In the genomic region with DNA sequence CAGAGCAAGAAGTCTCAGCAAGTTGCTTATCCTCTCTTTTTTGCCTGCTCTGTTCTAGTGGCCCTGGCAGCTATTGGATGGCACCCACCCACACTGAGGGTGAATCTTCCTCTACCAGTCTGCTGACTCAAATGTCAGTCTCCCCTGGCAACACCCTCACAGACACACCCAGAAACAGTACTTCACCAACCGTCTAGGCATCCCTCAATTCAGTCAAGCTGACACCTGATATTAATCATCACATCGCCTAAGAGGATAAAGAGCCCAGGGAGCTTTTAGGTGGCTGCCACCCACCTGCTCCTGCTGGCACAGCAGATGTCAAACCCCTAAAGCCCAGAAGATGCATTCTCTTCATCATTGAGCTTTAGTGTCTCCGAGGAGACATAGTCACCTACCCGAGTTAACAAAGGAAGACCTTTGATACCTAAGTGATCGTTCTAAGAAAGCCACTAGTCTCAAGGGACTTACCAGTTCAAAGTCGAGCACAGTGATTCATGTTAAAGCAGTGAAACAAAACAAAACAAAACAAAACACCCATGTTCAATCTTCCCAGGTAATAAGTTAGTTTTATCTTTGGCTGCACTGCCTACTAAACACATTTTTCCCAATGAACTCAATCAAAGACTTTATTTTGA, we compare ENCODE assay signal across 13 cellular contexts.
DNase-seq lines count a peak whose midpoint lies in the region; ATAC-seq lines count a peak whose summit lies in the region.
"Had no signal": no experiment of that assay in that cellular context is flagged by ENCODE, and none has a peak within 500 bp of the region (broad histone marks: within the 10 kb centered on the region; RNA-seq: fewer than 3 reads in every experiment).

No MANE protein-coding gene starts in this region.

- no peak overlapping the region for H3K27ac ChIP-seq in caudate nucleus (ENCODE audit: low read depth, low read length)
- H3K27ac ChIP-seq: adrenal gland, left ventricle myocardium inferior, neutrophil had no signal

- ATAC-seq in GM18499 (IDR thresholded peaks at IDR 0.05; ENCODE audit: insufficient read depth, unreplicated experiment) = peak; percentile 56
- peak; percentile 53 for ATAC-seq in GM19463 (IDR thresholded peaks at IDR 0.05; ENCODE audit: unreplicated experiment)
- no peak for ATAC-seq in GM19328 (IDR thresholded peaks at IDR 0.05; ENCODE audit: unreplicated experiment)
- ATAC-seq: activated CD8-positive, alpha-beta memory T cell treated with anti-CD3 and anti-CD28 coated beads, Interleukin-2, amount 10 ng/mL, durations not matched to agents 7 days and 5 days had no signal

- DNase-seq in NCI-H1694 treated with DMSO at 0.1 percent for 48 hours (lab: John Stamatoyannopoulos, UW) (peak; percentile 43), caudate nucleus (lab: John Stamatoyannopoulos, UW) (peak in 37 of 61 donors; percentile 2 to 85 (median 18)), HK-2 (ENCODE audit: unreplicated experiment) (no peak), NAMALWA (ENCODE audit: low spot score) (no peak)
- no peak for DNase-seq in NK-92 treated with Interleukin-12 subunit alpha and Interleukin-12 subunit beta, amount 100 ng/mL, for 24 hours (lab: John Stamatoyannopoulos, UW)
- DNase-seq: activated CD8-positive, alpha-beta memory T cell treated with anti-CD3 and anti-CD28 coated beads, Interleukin-2, amount 10 ng/mL, durations not matched to agents 7 days and 5 days; adrenal gland; CD4-positive, alpha-beta memory T cell; left ventricle myocardium inferior had no signal

Comparison
In these comparisons a context has a peak if more than half of its experiments do, and no peak if none do; other contexts are left out.
1. DNase-seq: peak in NCI-H1694 treated with DMSO at 0.1 percent for 48 hours (single experiment) and caudate nucleus (37 of 61); none in NK-92 treated with Interleukin-12 subunit alpha and Interleukin-12 subunit beta, amount 100 ng/mL, for 24 hours (single experiment), HK-2 (single experiment) and NAMALWA (single experiment).